In genomic region chr6:32982702-32983492, GRCh38 we compare ENCODE assay signal across 9 cellular contexts. TPM values are rescaled to one million over a fixed set of nuclear protein-coding genes. Genes with fewer than 3 reads are reported as not detected.
DNase-seq lines count a peak whose midpoint lies in the region; ATAC-seq and TF ChIP-seq lines count a peak whose summit lies in the region.
"Had no signal": no experiment of that assay in that cellular context is flagged by ENCODE, and none has a peak within 500 bp of the region (broad histone marks: within the 10 kb centered on the region; RNA-seq: fewer than 3 reads in every experiment).

No MANE protein-coding gene starts in this region.

- POLR2A ChIA-PET in CD4-positive, alpha-beta memory T cell (lab: Charles Lee; ENCODE audit: partially characterized antibody), result interaction anchor here (0.6 to 24.6 kb wide), 8 partner anchors 14 to 138 kb away, joined by 3 to 698 read pairs (median 9); partner anchors contain the start of genes BRD2, HLA-DMA, HLA-DMB and PSMB9
- POLR2A ChIA-PET in activated CD4-positive, alpha-beta T cell treated with anti-CD3 and anti-CD28 coated beads for 36 hours (lab: Charles Lee), result interaction anchor here (0.6 to 3.7 kb wide), 5 partner anchors 12 to 89 kb away, joined by 3 to 71 read pairs (median 4); partner anchors contain the start of gene BRD2

- H3K27me3 ChIP-seq in CD4-positive, alpha-beta memory T cell (ENCODE audit: insufficient read depth, low read length), result no peaks in the 10 kb centered on the region
- H3K27me3 ChIP-seq: ascending aorta had no signal

- no peak overlapping the region for H3K4me3 ChIP-seq in CD4-positive, alpha-beta memory T cell (ENCODE audit: low read length in 2 of 2)
- no peak overlapping the region for H3K4me3 ChIP-seq in mucosa of descending colon
- H3K4me3 ChIP-seq: ascending aorta had no signal

- H3K36me3 ChIP-seq in CD4-positive, alpha-beta memory T cell (ENCODE audit: insufficient read depth, low read length), result peaks cover 36% of the 10 kb centered on the region
- peaks cover 20% of the 10 kb centered on the region for H3K36me3 ChIP-seq in mucosa of descending colon (ENCODE audit: low read depth)

- peaks cover 30 to 43% of the 10 kb centered on the region in 2 donors for H3K36me3 Mint-ChIP-seq in CD4-positive, alpha-beta memory T cell
- H3K36me3 Mint-ChIP-seq in T-helper 17 cell (ENCODE audit: low read depth), result peaks cover 4% of the 10 kb centered on the region
- H3K36me3 Mint-ChIP-seq in activated CD4-positive, alpha-beta T cell treated with anti-CD3 and anti-CD28 coated beads for 36 hours (ENCODE audit: low read depth), result peaks cover 38% of the 10 kb centered on the region

- H3K4me1 Mint-ChIP-seq in CD4-positive, alpha-beta memory T cell, result peaks cover 18 to 42% (median 30%) of the 10 kb centered on the region in 4 donors
- H3K4me1 Mint-ChIP-seq in T-helper 17 cell, result peaks cover 35% of the 10 kb centered on the region
- peaks cover 20% of the 10 kb centered on the region for H3K4me1 Mint-ChIP-seq in activated CD4-positive, alpha-beta T cell treated with anti-CD3 and anti-CD28 coated beads for 36 hours

- TF ChIP-seq CTCF in mucosa of descending colon (IDR thresholded peaks at IDR 0.05), result no peak

- intact Hi-C loops in CD4-positive, alpha-beta memory T cell (cut with micrococcal nuclease), result no loop called here
- intact Hi-C loops in mucosa of descending colon (cut with DNase I, micrococcal nuclease), result loop anchor here in 1 of 2 donors (10.0 kb wide), 2 partner anchors 48 to 98 kb away; no protein-coding TSS in a partner anchor
- intact Hi-C loops in activated CD4-positive, alpha-beta T cell treated with anti-CD3 and anti-CD28 coated beads for 36 hours (cut with DNase I, micrococcal nuclease), result no loop called here

- H3K4me1 ChIP-seq in CD4-positive, alpha-beta memory T cell (ENCODE audit: insufficient read depth, low read length), result peaks cover 18% of the 10 kb centered on the region
- H3K4me1 ChIP-seq in mucosa of descending colon (ENCODE audit: low read depth), result peaks cover 60% of the 10 kb centered on the region

- CTCF ChIA-PET in CD4-positive, alpha-beta memory T cell (lab: Charles Lee; ENCODE audit: partially characterized antibody), result interaction anchor here (1.5 to 22.2 kb wide), 12 partner anchors 11 to 265 kb away, joined by 4 to 631 read pairs (median 30); partner anchors contain the start of genes BRD2, HLA-DMA, HLA-DMB and TAP2
- CTCF ChIA-PET in activated CD4-positive, alpha-beta T cell treated with anti-CD3 and anti-CD28 coated beads for 36 hours (lab: Charles Lee), result interaction anchor here (0.6 to 7.6 kb wide), 19 partner anchors 12 to 409 kb away, joined by 3 to 172 read pairs (median 27); partner anchors contain the start of genes BRD2, HLA-DMA, HLA-DMB and KIFC1

- no peak overlapping the region for H3K4me3 Mint-ChIP-seq in CD4-positive, alpha-beta memory T cell
- no peak overlapping the region for H3K4me3 Mint-ChIP-seq in T-helper 17 cell
- no peak overlapping the region for H3K4me3 Mint-ChIP-seq in activated CD4-positive, alpha-beta T cell treated with anti-CD3 and anti-CD28 coated beads for 36 hours

- no peak overlapping the region for H3K27ac ChIP-seq in CD4-positive, alpha-beta memory T cell (ENCODE audit: low read depth, low read length)

- DNase-seq in CD4-positive, alpha-beta memory T cell, result no peak
- DNase-seq in T-helper 17 cell (no peak), mucosa of descending colon (peak in 1 of 3 donors; percentile 52), medulla oblongata (ENCODE audit: extremely low spot score) (no peak), kidney glomerular epithelial cell (lab: John Stamatoyannopoulos, UW) (no peak), 8988T (no peak)
- no peak for DNase-seq in activated CD4-positive, alpha-beta T cell treated with anti-CD3 and anti-CD28 coated beads for 36 hours

- no peaks in the 10 kb centered on the region for H3K27me3 Mint-ChIP-seq in CD4-positive, alpha-beta memory T cell
- H3K27me3 Mint-ChIP-seq in T-helper 17 cell, result no peaks in the 10 kb centered on the region
- H3K27me3 Mint-ChIP-seq in activated CD4-positive, alpha-beta T cell treated with anti-CD3 and anti-CD28 coated beads for 36 hours, result no peaks in the 10 kb centered on the region

- H3K27ac Mint-ChIP-seq in CD4-positive, alpha-beta memory T cell, result peak overlapping the region; percentile 8 to 80 (median 52)
- H3K27ac Mint-ChIP-seq in T-helper 17 cell, result peak overlapping the region; percentile 89
- no peak overlapping the region for H3K27ac Mint-ChIP-seq in activated CD4-positive, alpha-beta T cell treated with anti-CD3 and anti-CD28 coated beads for 36 hours

- no peaks in the 10 kb centered on the region for H3K9me3 Mint-ChIP-seq in CD4-positive, alpha-beta memory T cell
- H3K9me3 Mint-ChIP-seq in activated CD4-positive, alpha-beta T cell treated with anti-CD3 and anti-CD28 coated beads for 36 hours (ENCODE audit: low read depth), result no peaks in the 10 kb centered on the region

- H3K9me3 ChIP-seq in CD4-positive, alpha-beta memory T cell (ENCODE audit: control insufficient read depth in 1 of 2, low read length in 2 of 2), result no peaks in the 10 kb centered on the region
- H3K9me3 ChIP-seq in T-helper 17 cell (ENCODE audit: control insufficient read depth, low read length, poor library complexity, severe bottlenecking), result no peaks in the 10 kb centered on the region
- no peaks in the 10 kb centered on the region for H3K9me3 ChIP-seq in mucosa of descending colon
- H3K9me3 ChIP-seq: ascending aorta had no signal

- peak; percentile 1 for ATAC-seq in T-helper 17 cell
- ATAC-seq in mucosa of descending colon, result peak; percentile 75
- ATAC-seq in activated CD4-positive, alpha-beta T cell treated with anti-CD3 and anti-CD28 coated beads for 36 hours, result no peak

- TF ChIP-seq POLR2A in GM19193 (IDR thresholded peaks at IDR 0.05; ENCODE audit: extremely low read depth, insufficient read depth, insufficient read length), result peak; percentile 22

RNA-seq across cellular contexts. Expression of gene BRD2, which starts 14.5 kb away (rescaled TPM):
- 100 to 1,000 TPM; 375 to 378 TPM for total RNA-seq in CD4-positive, alpha-beta memory T cell
- polyA plus RNA-seq in CD4-positive, alpha-beta memory T cell, result 10 to 100 TPM; 13.7 to 87.8 TPM
- 100 to 1,000 TPM; 409 to 459 TPM for total RNA-seq in T-helper 17 cell
- total RNA-seq in mucosa of descending colon, result 100 to 1,000 TPM; 133 to 195 (median 168) TPM
- total RNA-seq in activated CD4-positive, alpha-beta T cell treated with anti-CD3 and anti-CD28 coated beads for 36 hours, result 100 to 1,000 TPM; 230 to 338 TPM

RNA-seq across cellular contexts. Expression of gene HLA-DOA, which starts 26.5 kb away (rescaled TPM):
- 1 to 10 TPM in 1 of 2 experiments, under 1 TPM in 1; 0.69 to 1.4 TPM for total RNA-seq in CD4-positive, alpha-beta memory T cell
- polyA plus RNA-seq in CD4-positive, alpha-beta memory T cell, result 1 to 10 TPM in 1 of 2 donors, not detected in 1; 1.8 TPM
- total RNA-seq in T-helper 17 cell (1 to 10 TPM; 2.6 to 5.1 TPM), mucosa of descending colon (1 to 10 TPM; 1.8 to 4.0 (median 3.2) TPM)
- 1 to 10 TPM; 1.7 to 3.3 TPM for total RNA-seq in activated CD4-positive, alpha-beta T cell treated with anti-CD3 and anti-CD28 coated beads for 36 hours

RNA-seq across cellular contexts. Expression of gene HLA-DMA, which starts 30.0 kb away (rescaled TPM):
- total RNA-seq in CD4-positive, alpha-beta memory T cell, result 10 to 100 TPM in 1 of 2 experiments, 1 to 10 TPM in 1; 8.5 to 10.2 TPM
- 10 to 100 TPM in 1 of 2 donors, 1 to 10 TPM in 1; 8.1 to 26.0 TPM for polyA plus RNA-seq in CD4-positive, alpha-beta memory T cell
- total RNA-seq in T-helper 17 cell (10 to 100 TPM; 20.9 to 23.4 TPM), mucosa of descending colon (10 to 100 TPM; 12.4 to 48.5 (median 27.7) TPM)
- 10 to 100 TPM; 11.8 TPM for total RNA-seq in activated CD4-positive, alpha-beta T cell treated with anti-CD3 and anti-CD28 coated beads for 36 hours

RNA-seq across cellular contexts. Expression of gene HLA-DMB, which starts 42.1 kb away (rescaled TPM):
- total RNA-seq in CD4-positive, alpha-beta memory T cell, result 1 to 10 TPM; 7.9 to 8.1 TPM
- 10 to 100 TPM in 1 of 2 donors, 1 to 10 TPM in 1; 7.6 to 15.5 TPM for polyA plus RNA-seq in CD4-positive, alpha-beta memory T cell
- total RNA-seq in T-helper 17 cell (10 to 100 TPM; 11.1 to 23.3 TPM), mucosa of descending colon (10 to 100 TPM; 10.8 to 27.1 (median 22.8) TPM)
- 1 to 10 TPM; 1.9 to 2.3 TPM for total RNA-seq in activated CD4-positive, alpha-beta T cell treated with anti-CD3 and anti-CD28 coated beads for 36 hours
